ENCODE assay signal across 9 cellular contexts in the genomic region with DNA sequence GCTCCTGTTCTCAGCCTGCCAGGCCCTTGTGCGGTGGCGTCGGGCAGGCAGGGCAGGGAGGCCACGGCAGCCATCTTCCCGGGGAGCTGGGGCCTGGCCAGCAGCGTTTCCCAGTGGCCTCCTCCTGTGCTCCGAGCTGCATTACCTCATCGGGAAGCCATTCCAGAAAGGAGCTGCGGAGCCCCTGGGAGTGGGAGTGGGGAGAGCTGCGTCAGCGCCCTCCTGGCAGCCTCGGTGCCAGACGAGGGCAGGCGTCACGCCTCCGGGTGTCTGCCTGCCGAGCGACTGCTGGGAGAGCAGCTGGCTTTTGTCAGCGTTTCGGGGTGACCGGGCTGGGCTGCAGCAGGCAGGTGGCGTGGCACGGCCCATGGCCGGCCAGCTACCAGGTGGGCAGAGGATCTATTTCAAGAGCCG. TPM values are rescaled to one million over a fixed set of nuclear protein-coding genes. Genes with fewer than 3 reads are reported as not detected.
DNase-seq lines count a peak whose midpoint lies in the region; ATAC-seq and TF ChIP-seq lines count a peak whose summit lies in the region.
"Had no signal": no experiment of that assay in that cellular context is flagged by ENCODE, and none has a peak within 500 bp of the region (broad histone marks: within the 10 kb centered on the region; RNA-seq: fewer than 3 reads in every experiment).

No MANE protein-coding gene starts in this region.

- H3K9me3 ChIP-seq in Panc1 (ENCODE audit: control insufficient read depth, insufficient read depth, low read depth, low read length) (peaks cover 7% of the 10 kb centered on the region; the same call in 1 of the 2 replicates), OCI-LY7 (ENCODE audit: low read length) (peaks cover 4% of the 10 kb centered on the region; the same call in 1 of the 2 replicates)

- DNase-seq in DMS79 (lab: John Stamatoyannopoulos, UW) (peak; percentile 82), Panc1 (ENCODE audit: low read depth, low spot score) (no peak), fibroblast of peridontal ligament (ENCODE audit: extremely low read depth) (peak; percentile 71), posterior vena cava (ENCODE audit: low spot score) (peak; percentile 95), NCI-H187 (lab: John Stamatoyannopoulos, UW) (no peak), OCI-LY7 (ENCODE audit: low spot score) (no peak)
- DNase-seq in stimulated activated CD4-positive, alpha-beta T cell treated with anti-CD3 and anti-CD28 coated beads, Interleukin-15, amount 100 ng/mL, for 24 hours: no peak

- no TSS peak for BruUV-seq in Panc1 (replicated peaks; lab: Mats Ljungman, UMichigan)
- BruUV-seq in OCI-LY7 (replicated peaks; lab: Mats Ljungman, UMichigan): no TSS peak

- ATAC-seq in Panc1: peak; percentile 11; the same call in 1 of the 2 replicates
- ATAC-seq in HG02763 (IDR thresholded peaks at IDR 0.05; ENCODE audit: unreplicated experiment): no peak

- POLR2A ChIA-PET in Panc1 (lab: Charles Lee): interaction anchor here (0.5 kb wide), 1 partner anchor 65 kb away, joined by 20 read pairs; no protein-coding TSS in a partner anchor
- POLR2A ChIA-PET in OCI-LY7 (lab: Charles Lee): no interaction called here

- H3K4me2 ChIP-seq in OCI-LY7 (ENCODE audit: low read length): no peak overlapping the region

- H3K36me3 ChIP-seq in Panc1 (ENCODE audit: control insufficient read depth, insufficient read depth, low read length) (no peaks in the 10 kb centered on the region), OCI-LY7 (ENCODE audit: insufficient read depth, low read length) (no peaks in the 10 kb centered on the region)

- H3K27ac ChIP-seq in Panc1 (ENCODE audit: low read length): peak overlapping the region; percentile 87
- H3K27ac ChIP-seq in OCI-LY7 (ENCODE audit: low read depth, low read length, poor library complexity, severe bottlenecking): no peak overlapping the region

- H2AFZ ChIP-seq in OCI-LY7 (ENCODE audit: low read length): no peak overlapping the region

- no peaks in the 10 kb centered on the region for H4K20me1 ChIP-seq in OCI-LY7 (ENCODE audit: insufficient read depth, low read length)

- intact Hi-C loops in Panc1 (cut with micrococcal nuclease; ENCODE audit: unreplicated experiment) (loop anchor here (5.0 kb wide), 1 partner anchor 59 kb away; no protein-coding TSS in a partner anchor), posterior vena cava (cut with DNase I) (loop anchor here (2.0 to 5.0 kb wide), 2 partner anchors 64 to 107 kb away; no protein-coding TSS in a partner anchor), OCI-LY7 (cut with micrococcal nuclease; ENCODE audit: unreplicated experiment) (no loop called here)

- H3K79me2 ChIP-seq in OCI-LY7 (ENCODE audit: insufficient read depth, low read depth, low read length): no peaks in the 10 kb centered on the region

- H3K4me1 ChIP-seq in Panc1 (ENCODE audit: control insufficient read depth, insufficient read depth, low read length): peaks cover 42% of the 10 kb centered on the region
- peaks cover 14% of the 10 kb centered on the region for H3K4me1 ChIP-seq in OCI-LY7 (ENCODE audit: insufficient read depth, low read length, poor library complexity, severe bottlenecking)

- H3K27me3 ChIP-seq in Panc1 (ENCODE audit: control insufficient read depth, insufficient read depth, low read length): no peaks in the 10 kb centered on the region

- CTCF ChIA-PET in Panc1 (lab: Charles Lee) (no interaction called here), OCI-LY7 (lab: Charles Lee; ENCODE audit: unreplicated experiment) (no interaction called here)

- H3K4me3 ChIP-seq in Panc1 (ENCODE audit: low read depth in 2 of 2, low read length in 2 of 2): no peak overlapping the region
- H3K4me3 ChIP-seq in OCI-LY7 (ENCODE audit: low read depth, low read length, poor library complexity, severe bottlenecking): no peak overlapping the region

- H3K9me2 ChIP-seq in OCI-LY7 (ENCODE audit: insufficient read depth, low read length): no peaks in the 10 kb centered on the region

- no peak for TF ChIP-seq CTCF in Panc1 (IDR thresholded peaks at IDR 0.05)
- no peak for TF ChIP-seq CTCF in OCI-LY7 (conservative IDR thresholded peaks at IDR 0.05; ENCODE audit: low read length)

- in situ Hi-C loops in Panc1 (cut with HindIII; ENCODE audit: low pct_unique_long_range_greater_than_20kb, low sequenced_read_pairs): loop anchor here (25.0 kb wide), 1 partner anchor 304 kb away; no protein-coding TSS in a partner anchor

RNA-seq across cellular contexts. Expression of a gene that starts 30.9 kb away (rescaled TPM):
- 52.1 TPM for total RNA-seq in Panc1 (2021; ENCODE audit: unreplicated experiment)
- 46.4 TPM for polyA plus RNA-seq in Panc1 (2012; ENCODE audit: insufficient read length)
- total RNA-seq in posterior vena cava: not detected
- not detected in 2 replicates for total RNA-seq in OCI-LY7 (2014; rRNA removed; shearing (Covaris generic))
- total RNA-seq in OCI-LY7 (2022): not detected in 2 replicates
- total RNA-seq: SK-MEL-5 had no signal

Comparison
In these comparisons a context has a peak if more than half of its experiments do, and no peak if none do; other contexts are left out.
1. DNase-seq: peak in DMS79 (single experiment), fibroblast of peridontal ligament (single experiment) and posterior vena cava (single experiment); none in Panc1 (single experiment), stimulated activated CD4-positive, alpha-beta T cell treated with anti-CD3 and anti-CD28 coated beads, Interleukin-15, amount 100 ng/mL, for 24 hours (single experiment), NCI-H187 (0 of 2) and OCI-LY7 (single experiment).
2. RNA of a gene that starts 30.9 kb away (total RNA-seq): 52.1 TPM in Panc1 (single experiment); not detected in posterior vena cava and not detected in OCI-LY7; every median in the first group is over 10 times any median in the second.